8 cellular contexts compared by ENCODE assay signal in genomic region chr4:125316781-125317525, GRCh38. TPM values are rescaled to one million over a fixed set of nuclear protein-coding genes. Genes with fewer than 3 reads are reported as not detected.
DNase-seq lines count a peak whose midpoint lies in the region; ATAC-seq and TF ChIP-seq lines count a peak whose summit lies in the region.

No MANE protein-coding gene starts in this region.

- no peak overlapping the region for H3K27ac ChIP-seq in GM23338 (ENCODE audit: low read depth)

- no peaks in the 10 kb centered on the region; the same call in 1 of the 2 replicates for H3K79me2 ChIP-seq in GM23338 (replicated peaks; ENCODE audit: insufficient read depth)

- H2AFZ ChIP-seq in GM23338: peak overlapping the region; percentile 97

- H3K4me3 Mint-ChIP-seq in GM23338: peak overlapping the region; percentile 95

- H3K4me2 ChIP-seq in GM23338: peak overlapping the region; percentile 98

- no peak overlapping the region for H3K27ac Mint-ChIP-seq in GM23338

- peaks cover 7% of the 10 kb centered on the region for H3K9me2 ChIP-seq in GM23338 (ENCODE audit: insufficient read depth)

- H3K27me3 Mint-ChIP-seq in GM23338 (ENCODE audit: insufficient read depth, low read depth, poor library complexity): peaks cover 44% of the 10 kb centered on the region

- ATAC-seq in GM23338 (peak; percentile 2), HG02970 (IDR thresholded peaks at IDR 0.05; ENCODE audit: low FRiP score, unreplicated experiment) (no peak), GM18861 (IDR thresholded peaks at IDR 0.05; ENCODE audit: unreplicated experiment) (no peak)

- H3K4me3 ChIP-seq in GM23338 (peak overlapping the region; percentile 92), skeletal muscle cell (ENCODE audit: low read depth, low read length) (peak overlapping the region; percentile 95)

- H3K9me3 Mint-ChIP-seq in GM23338: no peaks in the 10 kb centered on the region; the same call in 2 of the 3 replicates

- TF ChIP-seq CTCF in GM23338 (conservative IDR thresholded peaks at IDR 0.05; ENCODE audit: low read depth in 2 of 2): peak; percentile 18 to 62

- H3K4me1 Mint-ChIP-seq in GM23338: peaks cover 22% of the 10 kb centered on the region

- peaks cover 35% of the 10 kb centered on the region for H3K27me3 ChIP-seq in GM23338 (ENCODE audit: insufficient read depth)

- peaks cover 17% of the 10 kb centered on the region for H3K4me1 ChIP-seq in GM23338 (ENCODE audit: insufficient read depth)

- DNase-seq in AG08395 (ENCODE audit: low spot score): peak; percentile 24
- peak; percentile 67 for DNase-seq in GM23338 (ENCODE audit: low spot score)
- peak in 34 of 58 donors; percentile 5 to 58 (median 41) for DNase-seq in anterior cingulate cortex (lab: John Stamatoyannopoulos, UW)
- peak; percentile 24 for DNase-seq in iPS-NIHi11 (ENCODE audit: low spot score)
- DNase-seq in skeletal muscle cell (ENCODE audit: low read depth): no peak
- no peak for DNase-seq in GM19240 (ENCODE audit: insufficient read length, low spot score)

- H3K36me3 Mint-ChIP-seq in GM23338 (ENCODE audit: low read depth): no peaks in the 10 kb centered on the region

- H3K36me3 ChIP-seq in GM23338 (ENCODE audit: insufficient read depth): no peaks in the 10 kb centered on the region

- H4K20me1 ChIP-seq in GM23338 (replicated peaks; ENCODE audit: insufficient read depth): 0 out of 2 replicates have a peak, but pooled peaks cover 3% of the 10 kb centered on the region

- no peaks in the 10 kb centered on the region; the same call in 1 of the 2 replicates for H3F3A ChIP-seq in GM23338 (replicated peaks; ENCODE audit: low read depth)

TF ChIP-seq in GM23338, 12 proteins besides CTCF, POLR2A, EP300 and RAD21:
- TF ChIP-seq ZNF331 (CRISPR knock-in tag; IDR thresholded peaks at IDR 0.05; ENCODE audit: low read depth) (no peak), EZH2 (IDR thresholded peaks at IDR 0.05; ENCODE audit: low read depth, unreplicated experiment) (peak; percentile 38), ETS1 (IDR thresholded peaks at IDR 0.05) (peak; percentile 60; the same call in 1 of the 2 replicates)

RNA-seq across cellular contexts. Expression of gene FAT4, which starts 2.2 kb away (rescaled TPM):
- 6.1 and 6.8 TPM in 2 replicates for total RNA-seq in GM23338 (2014; rRNA removed; shearing (Covaris generic))
- 0.53 and 0.68 TPM in 2 replicates for polyA plus RNA-seq in GM23338 (2016; fragmentation: Nextera tagmentation; extraction: Ambion mirVana)

Comparison
In these comparisons a context has a peak if more than half of its experiments do, and no peak if none do; other contexts are left out.
1. DNase-seq: peak in AG08395 (single experiment), GM23338 (single experiment), anterior cingulate cortex (34 of 58) and iPS-NIHi11 (single experiment); none in skeletal muscle cell (single experiment) and GM19240 (single experiment).